In genomic region chr18:68035709-68036522, GRCh38 we compare ENCODE assay signal across 32 cellular contexts.
DNase-seq lines count a peak whose midpoint lies in the region; ATAC-seq, FAIRE-seq and TF ChIP-seq lines count a peak whose summit lies in the region.
"Had no signal": no experiment of that assay in that cellular context is flagged by ENCODE, and none has a peak within 500 bp of the region (broad histone marks: within the 10 kb centered on the region; RNA-seq: fewer than 3 reads in every experiment).

No MANE protein-coding gene starts in this region.

- H3K27ac ChIP-seq in CD8-positive, alpha-beta T cell (ENCODE audit: low read depth, low read length), result no peak overlapping the region
- H3K27ac ChIP-seq: BLaER1, gastrocnemius medialis, hepatocyte, neural progenitor cell, parathyroid adenoma, RWPE1, thoracic aorta, vagina had no signal

- no peak for TF ChIP-seq CTCF in LNCaP clone FGC (IDR thresholded peaks at IDR 0.05; ENCODE audit: control insufficient read depth, extremely low read depth, insufficient read depth)
- TF ChIP-seq CTCF in astrocyte of the spinal cord (IDR thresholded peaks at IDR 0.05; ENCODE audit: low read depth, low read length), result no peak
- no peak for TF ChIP-seq CTCF in fibroblast of villous mesenchyme (IDR thresholded peaks at IDR 0.05; ENCODE audit: insufficient read depth, low read depth, low read length)
- TF ChIP-seq CTCF in osteocyte (IDR thresholded peaks at IDR 0.05), result no peak
- no peak for TF ChIP-seq CTCF in CD8-positive, alpha-beta T cell (IDR thresholded peaks at IDR 0.05)

- in situ Hi-C loops in astrocyte of the spinal cord (cut with HindIII; ENCODE audit: low sequenced_read_pairs), result no loop called here

- no peaks in the 10 kb centered on the region for H3K4me1 ChIP-seq in CD8-positive, alpha-beta T cell (ENCODE audit: insufficient read depth, low read length)
- H3K4me1 ChIP-seq: BLaER1, gastrocnemius medialis, neural progenitor cell, parathyroid adenoma, vagina had no signal

- DNase-seq in LNCaP clone FGC (ENCODE audit: low read depth), result peak; percentile 7
- peak; percentile 27 for DNase-seq in astrocyte of the spinal cord (ENCODE audit: low read depth, low spot score)
- peak; percentile 38 for DNase-seq in fibroblast of villous mesenchyme (ENCODE audit: low read depth)
- no peak for DNase-seq in osteocyte (ENCODE audit: extremely low spot score, unreplicated experiment)
- DNase-seq in CD8-positive, alpha-beta T cell, result no peak
- no peak for DNase-seq in RCC 7860 (ENCODE audit: low spot score)
- DNase-seq: activated CD4-positive, alpha-beta T cell treated with anti-CD3 and anti-CD28 coated beads, Interleukin-2, amount 10 ng/mL, durations not matched to agents 24 days and 14 days; activated CD8-positive, alpha-beta memory T cell treated with anti-CD3 and anti-CD28 coated beads for 24 hours; activated T-cell treated with anti-CD3 and anti-CD28 coated beads for 4 hours; amygdala; gastrocnemius medialis; NCI-H1092 treated with DMSO at 0.1 percent for 48 hours; NCI-H1694 treated with DMSO at 0.1 percent for 48 hours; NCI-H446; NCI-H774; retina; stimulated activated CD8-positive, alpha-beta memory T cell treated with anti-CD3 and anti-CD28 coated beads, Interleukin-4, amount 100 ng/mL, for 48 hours had no signal

- H3K4me3 ChIP-seq in LNCaP clone FGC (ENCODE audit: low read depth, low read length), result no peak overlapping the region
- no peak overlapping the region for H3K4me3 ChIP-seq in astrocyte of the spinal cord (ENCODE audit: low read depth, low read length)
- H3K4me3 ChIP-seq in fibroblast of villous mesenchyme (ENCODE audit: low read depth, low read length), result no peak overlapping the region
- no peak overlapping the region for H3K4me3 ChIP-seq in CD8-positive, alpha-beta T cell (ENCODE audit: low read depth, low read length)
- H3K4me3 ChIP-seq: BLaER1, gastrocnemius medialis, hepatocyte, neural progenitor cell, SK-N-MC, smooth muscle cell, thoracic aorta, vagina had no signal

- H3K36me3 ChIP-seq in CD8-positive, alpha-beta T cell (ENCODE audit: insufficient read depth, low read length), result no peaks in the 10 kb centered on the region
- H3K36me3 ChIP-seq: BLaER1, gastrocnemius medialis, neural progenitor cell, thoracic aorta, vagina had no signal

- CTCF ChIA-PET in CD8-positive, alpha-beta T cell (lab: Charles Lee), result no interaction called here

- H3K4me1 Mint-ChIP-seq in osteocyte (ENCODE audit: unreplicated experiment), result peaks cover 36% of the 10 kb centered on the region
- no peaks in the 10 kb centered on the region for H3K4me1 Mint-ChIP-seq in CD8-positive, alpha-beta T cell (ENCODE audit: low read depth)
- no peaks in the 10 kb centered on the region for H3K4me1 Mint-ChIP-seq in activated T-helper 17 cell treated with anti-CD3 and anti-CD28 coated beads, Interleukin-2, amount 50 U/mL, for 72 hours
- H3K4me1 Mint-ChIP-seq: activated CD4-positive, alpha-beta T cell treated with anti-CD3 and anti-CD28 coated beads, Interleukin-2, amount 10 ng/mL, durations not matched to agents 24 days and 14 days; activated naive CD4-positive, alpha-beta T cell treated with anti-CD3 and anti-CD28 coated beads, Interleukin-2, amount 50 U/mL, for 24 hours; neural progenitor cell; WTC11 had no signal

- POLR2A ChIA-PET in CD8-positive, alpha-beta T cell (lab: Charles Lee), result no interaction called here

- intact Hi-C loops in CD8-positive, alpha-beta T cell (cut with DNase I, micrococcal nuclease), result no loop called here

- no peaks in the 10 kb centered on the region for H3K9me3 ChIP-seq in CD8-positive, alpha-beta T cell (ENCODE audit: low read length)
- H3K9me3 ChIP-seq: BLaER1, gastrocnemius medialis, thoracic aorta, vagina had no signal

- no peak overlapping the region for H3K4me3 Mint-ChIP-seq in osteocyte (ENCODE audit: unreplicated experiment)
- H3K4me3 Mint-ChIP-seq in CD8-positive, alpha-beta T cell, result no peak overlapping the region
- no peak overlapping the region for H3K4me3 Mint-ChIP-seq in activated T-helper 17 cell treated with anti-CD3 and anti-CD28 coated beads, Interleukin-2, amount 50 U/mL, for 72 hours
- H3K4me3 Mint-ChIP-seq: activated CD4-positive, alpha-beta T cell treated with anti-CD3 and anti-CD28 coated beads, Interleukin-2, amount 10 ng/mL, durations not matched to agents 24 days and 14 days; activated naive CD4-positive, alpha-beta T cell treated with anti-CD3 and anti-CD28 coated beads, Interleukin-2, amount 50 U/mL, for 24 hours; neural progenitor cell; stimulated activated naive CD8-positive, alpha-beta T cell treated with anti-CD3 and anti-CD28 coated beads, Interleukin-15, Interleukin-2, amounts not matched to agents 100 ng/mL and 50 ng/mL, for 24 hours; WTC11 had no signal

- no peaks in the 10 kb centered on the region for H3K27me3 ChIP-seq in CD8-positive, alpha-beta T cell (ENCODE audit: insufficient read depth, low read length)
- H3K27me3 ChIP-seq: BLaER1, gastrocnemius medialis, hepatocyte, neural progenitor cell, vagina had no signal

- no peak for FAIRE-seq in RCC 7860 (lab: Jason Lieb, UNC)
- FAIRE-seq: bronchial epithelial cell, colon had no signal

- H3K9me3 Mint-ChIP-seq in osteocyte (ENCODE audit: unreplicated experiment), result no peaks in the 10 kb centered on the region
- H3K9me3 Mint-ChIP-seq in CD8-positive, alpha-beta T cell, result no peaks in the 10 kb centered on the region
- H3K9me3 Mint-ChIP-seq in activated T-helper 17 cell treated with anti-CD3 and anti-CD28 coated beads, Interleukin-2, amount 50 U/mL, for 72 hours, result no peaks in the 10 kb centered on the region
- H3K9me3 Mint-ChIP-seq: activated CD4-positive, alpha-beta T cell treated with anti-CD3 and anti-CD28 coated beads, Interleukin-2, amount 10 ng/mL, durations not matched to agents 24 days and 14 days; activated naive CD4-positive, alpha-beta T cell treated with anti-CD3 and anti-CD28 coated beads, Interleukin-2, amount 50 U/mL, for 24 hours; neural progenitor cell; stimulated activated naive CD8-positive, alpha-beta T cell treated with anti-CD3 and anti-CD28 coated beads, Interleukin-15, Interleukin-2, amounts not matched to agents 100 ng/mL and 50 ng/mL, for 24 hours; WTC11 had no signal

- H3K27ac Mint-ChIP-seq in osteocyte (ENCODE audit: unreplicated experiment), result peak overlapping the region; percentile 66
- H3K27ac Mint-ChIP-seq in CD8-positive, alpha-beta T cell, result no peak overlapping the region
- H3K27ac Mint-ChIP-seq in activated T-helper 17 cell treated with anti-CD3 and anti-CD28 coated beads, Interleukin-2, amount 50 U/mL, for 72 hours, result no peak overlapping the region
- H3K27ac Mint-ChIP-seq: activated CD4-positive, alpha-beta T cell treated with anti-CD3 and anti-CD28 coated beads, Interleukin-2, amount 10 ng/mL, durations not matched to agents 24 days and 14 days; activated naive CD4-positive, alpha-beta T cell treated with anti-CD3 and anti-CD28 coated beads, Interleukin-2, amount 50 U/mL, for 24 hours; neural progenitor cell; stimulated activated naive CD8-positive, alpha-beta T cell treated with anti-CD3 and anti-CD28 coated beads, Interleukin-15, Interleukin-2, amounts not matched to agents 100 ng/mL and 50 ng/mL, for 24 hours; WTC11 had no signal

- H3K27me3 Mint-ChIP-seq in osteocyte (ENCODE audit: unreplicated experiment), result no peaks in the 10 kb centered on the region
- H3K27me3 Mint-ChIP-seq in CD8-positive, alpha-beta T cell (ENCODE audit: low read depth), result no peaks in the 10 kb centered on the region
- no peaks in the 10 kb centered on the region for H3K27me3 Mint-ChIP-seq in activated T-helper 17 cell treated with anti-CD3 and anti-CD28 coated beads, Interleukin-2, amount 50 U/mL, for 72 hours
- H3K27me3 Mint-ChIP-seq: activated CD4-positive, alpha-beta T cell treated with anti-CD3 and anti-CD28 coated beads, Interleukin-2, amount 10 ng/mL, durations not matched to agents 24 days and 14 days; activated naive CD4-positive, alpha-beta T cell treated with anti-CD3 and anti-CD28 coated beads, Interleukin-2, amount 50 U/mL, for 24 hours; stimulated activated naive CD8-positive, alpha-beta T cell treated with anti-CD3 and anti-CD28 coated beads, Interleukin-15, Interleukin-2, amounts not matched to agents 100 ng/mL and 50 ng/mL, for 24 hours had no signal

- ATAC-seq in CD8-positive, alpha-beta T cell, result no peak
- no peak for ATAC-seq in activated T-helper 17 cell treated with anti-CD3 and anti-CD28 coated beads, Interleukin-2, amount 50 U/mL, for 72 hours (replicated peaks)
- ATAC-seq: gastrocnemius medialis, WTC11 had no signal

- no peaks in the 10 kb centered on the region for H3K36me3 Mint-ChIP-seq in osteocyte (ENCODE audit: unreplicated experiment)
- H3K36me3 Mint-ChIP-seq in CD8-positive, alpha-beta T cell, result no peaks in the 10 kb centered on the region
- H3K36me3 Mint-ChIP-seq in activated T-helper 17 cell treated with anti-CD3 and anti-CD28 coated beads, Interleukin-2, amount 50 U/mL, for 72 hours (ENCODE audit: low read depth), result no peaks in the 10 kb centered on the region
- H3K36me3 Mint-ChIP-seq: activated naive CD4-positive, alpha-beta T cell treated with anti-CD3 and anti-CD28 coated beads, Interleukin-2, amount 50 U/mL, for 24 hours; neural progenitor cell; WTC11 had no signal

Comparison
In these comparisons a context has a peak if more than half of its experiments do, and no peak if none do; other contexts are left out.
1. DNase-seq: peak in LNCaP clone FGC (single experiment), astrocyte of the spinal cord (single experiment) and fibroblast of villous mesenchyme (single experiment); none in osteocyte (single experiment), CD8-positive, alpha-beta T cell (0 of 7) and RCC 7860 (single experiment).